10 cellular contexts compared by ENCODE assay signal in genomic region chr20:21101453-21102251, GRCh38. TPM values are rescaled to one million over a fixed set of nuclear protein-coding genes. Genes with fewer than 3 reads are reported as not detected.
A peak's percentile ranks its signal among the peaks of the same experiment; 100 is the strongest.
DNase-seq lines count a peak whose midpoint lies in the region; ATAC-seq and TF ChIP-seq lines count a peak whose summit lies in the region.
"Had no signal": no experiment of that assay in that cellular context is flagged by ENCODE, and none has a peak within 500 bp of the region (broad histone marks: within the 10 kb centered on the region; RNA-seq: fewer than 3 reads in every experiment).

No MANE protein-coding gene starts in this region.

- DNase-seq in DMS 273 (lab: John Stamatoyannopoulos, UW; ENCODE audit: unreplicated experiment) (peak; percentile 38), DMS 273 treated with DMSO at 0.1 percent for 48 hours (lab: John Stamatoyannopoulos, UW) (no peak), fibroblast of villous mesenchyme (ENCODE audit: low read depth) (no peak), osteocyte (ENCODE audit: extremely low spot score, unreplicated experiment) (no peak), NCI-H1105 treated with DMSO at 0.1 percent for 48 hours (lab: John Stamatoyannopoulos, UW) (no peak), NCI-H187 (lab: John Stamatoyannopoulos, UW) (no peak)

- no peak for TF ChIP-seq CTCF in fibroblast of villous mesenchyme (IDR thresholded peaks at IDR 0.05; ENCODE audit: insufficient read depth, low read depth, low read length)
- TF ChIP-seq CTCF in osteocyte (IDR thresholded peaks at IDR 0.05) = no peak

- peak overlapping the region; percentile 22 for H3K4me3 Mint-ChIP-seq in osteocyte (ENCODE audit: unreplicated experiment)

- H3K27me3 Mint-ChIP-seq in osteocyte (ENCODE audit: unreplicated experiment) = peaks cover 88% of the 10 kb centered on the region

- H3K36me3 Mint-ChIP-seq in osteocyte (ENCODE audit: unreplicated experiment) = no peaks in the 10 kb centered on the region

- peak overlapping the region; percentile 6 for H3K4me3 ChIP-seq in fibroblast of villous mesenchyme (ENCODE audit: low read depth, low read length)
- H3K4me3 ChIP-seq: SK-N-MC had no signal

- H3K9me3 Mint-ChIP-seq in osteocyte (ENCODE audit: unreplicated experiment) = no peaks in the 10 kb centered on the region

- ATAC-seq in SK-N-SH treated with all-trans-retinoic acid at 6 μM for 48 hours (peak; percentile 18), GM18858 (IDR thresholded peaks at IDR 0.05; ENCODE audit: unreplicated experiment) (no peak)

- H3K27ac Mint-ChIP-seq in osteocyte (ENCODE audit: unreplicated experiment) = no peak overlapping the region

- peaks cover 25% of the 10 kb centered on the region for H3K4me1 Mint-ChIP-seq in osteocyte (ENCODE audit: unreplicated experiment)

TF ChIP-seq in SK-N-SH treated with all-trans-retinoic acid at 6 μM for 48 hours, 23 proteins besides CTCF, POLR2A, EP300 and RAD21:
- TF ChIP-seq ZNF565 (CRISPR knock-in tag; conservative IDR thresholded peaks at IDR 0.05; ENCODE audit: low read depth) = no peak
- TF ChIP-seq ZNF70 (CRISPR knock-in tag; IDR thresholded peaks at IDR 0.05) = no peak
- TF ChIP-seq TOX (CRISPR knock-in tag; IDR thresholded peaks at IDR 0.05; ENCODE audit: borderline replicate concordance) = no peak
- no peak for TF ChIP-seq ZFP3 (CRISPR knock-in tag; IDR thresholded peaks at IDR 0.05)
- TF ChIP-seq POU6F1 (CRISPR knock-in tag; IDR thresholded peaks at IDR 0.05; ENCODE audit: borderline replicate concordance, low read depth) = no peak
- no peak for TF ChIP-seq ZNF8 (CRISPR knock-in tag; IDR thresholded peaks at IDR 0.05)
- TF ChIP-seq ZC3H10 (CRISPR knock-in tag; IDR thresholded peaks at IDR 0.05) = no peak
- TF ChIP-seq ESRRG (CRISPR knock-in tag; IDR thresholded peaks at IDR 0.05) = no peak
- no peak for TF ChIP-seq PATZ1 (CRISPR knock-in tag; IDR thresholded peaks at IDR 0.05; ENCODE audit: borderline replicate concordance)

RNA-seq across cellular contexts. Expression of gene LINC00237, which starts 4.5 kb away (rescaled TPM):
- total RNA-seq in fibroblast of villous mesenchyme = not detected in 2 replicates
- not detected in 2 replicates for total RNA-seq in osteocyte
- total RNA-seq: myocyte had no signal

RNA-seq across cellular contexts. Expression of gene KIZ, which starts 24.2 kb away (rescaled TPM):
- total RNA-seq in fibroblast of villous mesenchyme (15.5 TPM in 2 replicates), osteocyte (16.9 and 21.2 TPM in 2 replicates)
